In the genomic region with DNA sequence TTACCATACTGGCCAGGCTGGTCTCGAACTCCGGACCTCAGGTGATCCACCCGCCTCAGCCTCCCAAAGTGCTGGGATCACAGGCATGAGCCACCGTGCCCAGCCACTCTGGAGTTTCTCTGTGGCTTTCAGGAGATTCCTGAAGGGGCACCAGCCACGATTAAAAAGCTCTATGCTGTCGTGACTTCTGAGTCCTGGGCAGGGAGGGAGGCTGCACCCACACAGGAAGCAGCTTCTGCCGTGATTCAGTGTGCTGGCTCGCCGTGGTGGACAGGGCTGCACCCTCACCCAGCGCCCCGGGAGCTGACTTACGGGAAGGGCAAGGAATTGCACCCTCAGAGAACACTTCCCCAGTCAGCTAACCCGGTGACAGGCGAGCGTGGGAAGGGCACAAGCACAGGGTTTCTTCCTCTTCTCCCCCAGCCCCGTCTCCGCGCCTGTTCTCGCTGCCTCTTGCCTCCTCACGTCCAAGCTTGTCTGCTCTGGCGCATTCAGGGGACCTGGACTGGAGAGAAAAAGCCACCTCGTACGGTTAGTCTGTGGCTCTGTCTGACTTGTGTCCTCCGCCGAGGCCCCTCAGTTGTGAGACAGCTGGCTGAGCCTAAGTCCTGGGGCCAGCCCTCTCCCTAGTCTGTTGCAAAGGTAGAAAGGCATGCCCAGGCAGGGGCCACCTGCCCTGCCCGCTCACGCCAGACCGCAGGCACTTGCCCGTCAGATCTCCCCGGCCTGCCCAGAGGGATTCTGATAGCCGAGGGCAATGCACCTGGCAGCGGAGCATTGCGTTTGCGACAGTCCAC, we compare ENCODE assay signal across 8 cellular contexts.
DNase-seq lines count a peak whose midpoint lies in the region; ATAC-seq, FAIRE-seq and TF ChIP-seq lines count a peak whose summit lies in the region.

No MANE protein-coding gene starts in this region.

- in situ Hi-C loops in K562 (cut with MboI): no loop called here

- no peak for TF ChIP-seq RAD21 in K562 (CRISPR knock-in tag; conservative IDR thresholded peaks at IDR 0.05 in 1 of 2, IDR thresholded peaks at IDR 0.05 in 1 of 2)

- no peak for TF ChIP-seq POLR2A in K562 (conservative IDR thresholded peaks at IDR 0.05)

- no peak overlapping the region for H3K4me3 Mint-ChIP-seq in stimulated activated effector memory CD8-positive, alpha-beta T cell treated with anti-CD3 and anti-CD28 coated beads, Interleukin-12 subunit alpha, Interleukin-12 subunit beta, amount 100 ng/mL, for 72 hours

- no peaks in the 10 kb centered on the region for H3K9me1 ChIP-seq in K562 (ENCODE audit: control insufficient read depth, insufficient read depth, low read length)

- FAIRE-seq in K562 (lab: Jason Lieb, UNC): no peak

- H3K4me1 Mint-ChIP-seq in stimulated activated effector memory CD8-positive, alpha-beta T cell treated with anti-CD3 and anti-CD28 coated beads, Interleukin-12 subunit alpha, Interleukin-12 subunit beta, amount 100 ng/mL, for 72 hours: peaks cover 18% of the 10 kb centered on the region

- no TSS peak for BruUV-seq in K562 (replicated peaks; lab: Mats Ljungman, UMichigan)

- peak overlapping the region; percentile 32; the same call in 1 of the 2 replicates for H2AFZ ChIP-seq in K562 (ENCODE audit: low read depth, low read length)

- H3K27ac Mint-ChIP-seq in stimulated activated effector memory CD8-positive, alpha-beta T cell treated with anti-CD3 and anti-CD28 coated beads, Interleukin-12 subunit alpha, Interleukin-12 subunit beta, amount 100 ng/mL, for 72 hours: no peak overlapping the region

- H3K36me3 Mint-ChIP-seq in stimulated activated effector memory CD8-positive, alpha-beta T cell treated with anti-CD3 and anti-CD28 coated beads, Interleukin-12 subunit alpha, Interleukin-12 subunit beta, amount 100 ng/mL, for 72 hours: peaks cover 15% of the 10 kb centered on the region

- 37% methylated on average over 27 of the region's 34 CpGs for WGBS in K562 (ENCODE audit: insufficient coverage, low coverage, missing lambda C conversion rate)
- 53 to 62% methylated on average over 34 of the region's 34 CpGs for WGBS in lung, 2 donors

- H3K4me1 ChIP-seq in K562 (replicated peaks in 1 of 2; ENCODE audit: control insufficient read depth in 2 of 2, insufficient read depth in 2 of 2, low read length in 2 of 2) (peaks cover 22 to 52% of the 10 kb centered on the region in 2 experiments), lung (ENCODE audit: control insufficient read depth in 2 of 2, insufficient read depth in 2 of 2, low read length in 2 of 2) (peaks cover 0 to 18% of the 10 kb centered on the region in 2 donors)

- no peaks in the 10 kb centered on the region for H3K9me3 Mint-ChIP-seq in stimulated activated effector memory CD8-positive, alpha-beta T cell treated with anti-CD3 and anti-CD28 coated beads, Interleukin-12 subunit alpha, Interleukin-12 subunit beta, amount 100 ng/mL, for 72 hours

- intact Hi-C loops in K562 (cut with micrococcal nuclease): no loop called here

- H3K36me3 ChIP-seq in K562 (ENCODE audit: control insufficient read depth, insufficient read depth, low read length): no peaks in the 10 kb centered on the region
- no peaks in the 10 kb centered on the region for H3K36me3 ChIP-seq in lung (ENCODE audit: control insufficient read depth in 2 of 2, insufficient read depth in 2 of 2, low read length in 2 of 2)

- peaks cover 0 to 2% of the 10 kb centered on the region in 2 experiments; a peak in 1 of 5 replicates for H3K27me3 ChIP-seq in K562 (ENCODE audit: control insufficient read depth in 2 of 2, insufficient read depth in 2 of 2, low read length in 2 of 2)
- no peaks in the 10 kb centered on the region for H3K27me3 ChIP-seq in lung (ENCODE audit: control insufficient read depth, insufficient read depth)

- H3K79me2 ChIP-seq in K562 (ENCODE audit: control insufficient read depth, insufficient read depth, low read length): no peaks in the 10 kb centered on the region

- no peak overlapping the region for H3K4me3 ChIP-seq in AG04449 (ENCODE audit: low read depth, low read length)
- no peak overlapping the region for H3K4me3 ChIP-seq in K562
- no peak overlapping the region for H3K4me3 ChIP-seq in lung

- TF ChIP-seq EP300 in K562 (IDR thresholded peaks at IDR 0.05; ENCODE audit: low read length): no peak

- H3K9me3 ChIP-seq in K562 (replicated peaks; ENCODE audit: control insufficient read depth, insufficient read depth, low read depth, low read length) (no peaks in the 10 kb centered on the region), lung (ENCODE audit: control insufficient read depth in 2 of 2, insufficient read depth in 1 of 2, low read length in 1 of 2) (no peaks in the 10 kb centered on the region)

- H3K27ac ChIP-seq in K562 (ENCODE audit: extremely low read depth, low read depth, low read length) (no peak overlapping the region), lung (ENCODE audit: low read depth in 1 of 2, low read length in 1 of 2) (peak overlapping the region in 1 of 2 donors; percentile 17)

- TF ChIP-seq CTCF in AG04449 (IDR thresholded peaks at IDR 0.05; ENCODE audit: insufficient read depth, low read length, missing control alignments) (no peak), K562 (IDR thresholded peaks at IDR 0.05 in 2 of 3, conservative IDR thresholded peaks at IDR 0.05 in 1 of 3; ENCODE audit: insufficient read depth in 2 of 3, low read depth in 1 of 3, low read length in 3 of 3) (no peak), lung (IDR thresholded peaks at IDR 0.05; ENCODE audit: control extremely low read depth, extremely low read depth) (no peak)

- POLR2A ChIA-PET in AG04449 (lab: Yijun Ruan, JAX) (interaction anchor here (0.7 to 5.1 kb wide), 7 partner anchors 10 to 139 kb away, joined by 3 to 38 read pairs (median 4); no protein-coding TSS in a partner anchor), K562 (lab: Yijun Ruan, JAX) (no interaction called here)

- ATAC-seq in K562: no peak
- peak; percentile 49 for ATAC-seq in lung (ENCODE audit: insufficient read depth, low FRiP score)
- no peak for ATAC-seq in GM19023 (IDR thresholded peaks at IDR 0.05; ENCODE audit: unreplicated experiment)
- no peak for ATAC-seq in stimulated activated effector memory CD8-positive, alpha-beta T cell treated with anti-CD3 and anti-CD28 coated beads, Interleukin-12 subunit alpha, Interleukin-12 subunit beta, amount 100 ng/mL, for 72 hours
- no peak for ATAC-seq in HG03520 (IDR thresholded peaks at IDR 0.05; ENCODE audit: unreplicated experiment)

- H3K4me2 ChIP-seq in K562 (ENCODE audit: insufficient read depth, low read length): no peak overlapping the region

- H4K20me1 ChIP-seq in K562 (replicated peaks; ENCODE audit: control insufficient read depth, insufficient read depth, low read length): 0 out of 2 replicates have a peak, but pooled peaks cover 3% of the 10 kb centered on the region

- peak; percentile 89 for DNase-seq in AG04449 (ENCODE audit: low read depth, low spot score)
- DNase-seq in M059J (ENCODE audit: low read depth): peak; percentile 96
- no peak for DNase-seq in K562 (ENCODE audit: extremely low read depth in 1 of 4, low spot score in 3 of 4)
- DNase-seq in lung (ENCODE audit: low spot score): peak; percentile 73
- DNase-seq in stimulated activated effector memory CD8-positive, alpha-beta T cell treated with anti-CD3 and anti-CD28 coated beads, Interleukin-12 subunit alpha, Interleukin-12 subunit beta, amount 100 ng/mL, for 72 hours (ENCODE audit: low spot score in 2 of 2): no peak
- no peak for DNase-seq in T-helper 1 cell

- H3K9ac ChIP-seq in K562 (ENCODE audit: insufficient read depth in 1 of 2, low read depth in 2 of 2, low read length in 2 of 2): peak overlapping the region in 1 of 2 experiments; percentile 54; a peak in 2 of 4 replicates

- CTCF ChIA-PET in AG04449 (lab: Yijun Ruan, JAX) (interaction anchor here (1.3 to 1.6 kb wide), 3 partner anchors 29 to 199 kb away, joined by 4 to 7 read pairs (median 4); no protein-coding TSS in a partner anchor), K562 (lab: Yijun Ruan, JAX; ENCODE audit: low intra/inter-chr PET ratio) (no interaction called here)

TF ChIP-seq in K562, 482 proteins besides CTCF, POLR2A, EP300 and RAD21:
- TF ChIP-seq ZBTB33 (CRISPR knock-in tag; IDR thresholded peaks at IDR 0.05) (peak; percentile 47; the same call in 1 of the 2 replicates), NRF1 (conservative IDR thresholded peaks at IDR 0.05 in 1 of 2, IDR thresholded peaks at IDR 0.05 in 1 of 2) (no peak)

Comparison
In these comparisons a context has a peak if more than half of its experiments do, and no peak if none do; other contexts are left out.
1. DNase-seq: peak in AG04449 (single experiment), M059J (single experiment) and lung (single experiment); none in K562 (0 of 4), stimulated activated effector memory CD8-positive, alpha-beta T cell treated with anti-CD3 and anti-CD28 coated beads, Interleukin-12 subunit alpha, Interleukin-12 subunit beta, amount 100 ng/mL, for 72 hours (0 of 2) and T-helper 1 cell (0 of 5).